Comparison of ENCODE assay signal across 18 cellular contexts in genomic region chr5:9977070-9977469, GRCh38.
DNase-seq lines count a peak whose midpoint lies in the region; ATAC-seq and TF ChIP-seq lines count a peak whose summit lies in the region.
"Had no signal": no experiment of that assay in that cellular context is flagged by ENCODE, and none has a peak within 500 bp of the region (broad histone marks: within the 10 kb centered on the region; RNA-seq: fewer than 3 reads in every experiment).

No MANE protein-coding gene starts in this region.

- DNase-seq in DMS53 (lab: John Stamatoyannopoulos, UW) (peak; percentile 48), GM23338 (ENCODE audit: low spot score) (peak; percentile 16), NCI-H69 (lab: John Stamatoyannopoulos, UW) (peak; percentile 71), lung (ENCODE audit: low spot score) (peak; percentile 32)
- no peak for DNase-seq in activated CD8-positive, alpha-beta memory T cell treated with anti-CD3 and anti-CD28 coated beads, Interleukin-2, amount 10 ng/mL, durations not matched to agents 7 days and 5 days
- DNase-seq: DND-41, KBM-7, NCI-H1092 treated with DMSO at 0.1 percent for 48 hours, NCI-H2227 treated with DMSO at 0.1 percent for 48 hours, NCI-H526, Peyer's patch, SJCRH30, T-helper 1 cell had no signal

- no peaks in the 10 kb centered on the region for H3F3A ChIP-seq in GM23338 (replicated peaks; ENCODE audit: low read depth)

- H4K20me1 ChIP-seq in GM23338 (replicated peaks; ENCODE audit: insufficient read depth): no peaks in the 10 kb centered on the region

- no peaks in the 10 kb centered on the region for H3K36me3 ChIP-seq in GM23338 (ENCODE audit: insufficient read depth)
- no peaks in the 10 kb centered on the region for H3K36me3 ChIP-seq in lung (ENCODE audit: control insufficient read depth in 2 of 2, insufficient read depth in 2 of 2, low read length in 2 of 2)
- H3K36me3 ChIP-seq: Peyer's patch, SJCRH30 had no signal

- no peaks in the 10 kb centered on the region for H3K36me3 Mint-ChIP-seq in GM23338 (ENCODE audit: low read depth)
- no peaks in the 10 kb centered on the region for H3K36me3 Mint-ChIP-seq in activated CD8-positive, alpha-beta memory T cell treated with anti-CD3 and anti-CD28 coated beads, Interleukin-2, amount 10 ng/mL, durations not matched to agents 7 days and 5 days

- H3K4me1 ChIP-seq in GM23338 (ENCODE audit: insufficient read depth): peaks cover 8% of the 10 kb centered on the region; the same call in 1 of the 2 replicates
- H3K4me1 ChIP-seq in lung (ENCODE audit: control insufficient read depth in 2 of 2, insufficient read depth in 2 of 2, low read length in 2 of 2): peaks cover 0 to 2% of the 10 kb centered on the region in 2 donors
- H3K4me1 ChIP-seq: Peyer's patch, SJCRH30 had no signal

- H3K27ac Mint-ChIP-seq in GM23338: no peak overlapping the region
- H3K27ac Mint-ChIP-seq in activated CD8-positive, alpha-beta memory T cell treated with anti-CD3 and anti-CD28 coated beads, Interleukin-2, amount 10 ng/mL, durations not matched to agents 7 days and 5 days: no peak overlapping the region

- no peaks in the 10 kb centered on the region for H3K9me3 ChIP-seq in lung (ENCODE audit: control insufficient read depth in 2 of 2, insufficient read depth in 1 of 2, low read length in 1 of 2)
- H3K9me3 ChIP-seq: Peyer's patch, SJCRH30 had no signal

- H3K27me3 Mint-ChIP-seq in GM23338 (ENCODE audit: insufficient read depth, low read depth, poor library complexity): no peaks in the 10 kb centered on the region
- no peaks in the 10 kb centered on the region for H3K27me3 Mint-ChIP-seq in activated CD8-positive, alpha-beta memory T cell treated with anti-CD3 and anti-CD28 coated beads, Interleukin-2, amount 10 ng/mL, durations not matched to agents 7 days and 5 days

- no peaks in the 10 kb centered on the region for H3K9me3 Mint-ChIP-seq in GM23338
- no peaks in the 10 kb centered on the region for H3K9me3 Mint-ChIP-seq in activated CD8-positive, alpha-beta memory T cell treated with anti-CD3 and anti-CD28 coated beads, Interleukin-2, amount 10 ng/mL, durations not matched to agents 7 days and 5 days (ENCODE audit: low read depth)

- no peak for TF ChIP-seq CTCF in GM23338 (conservative IDR thresholded peaks at IDR 0.05; ENCODE audit: low read depth in 2 of 2)
- no peak for TF ChIP-seq CTCF in lung (IDR thresholded peaks at IDR 0.05; ENCODE audit: control extremely low read depth, extremely low read depth)

- H3K4me2 ChIP-seq in GM23338: no peak overlapping the region

- H2AFZ ChIP-seq in GM23338: no peak overlapping the region

- H3K9me2 ChIP-seq in GM23338 (ENCODE audit: insufficient read depth): peaks cover 4% of the 10 kb centered on the region; the same call in 1 of the 2 replicates

- CTCF ChIA-PET in activated CD8-positive, alpha-beta memory T cell treated with anti-CD3 and anti-CD28 coated beads, Interleukin-2, amount 10 ng/mL, durations not matched to agents 7 days and 5 days (lab: Charles Lee): no interaction called here

- no peak for ATAC-seq in GM23338
- no peak for ATAC-seq in lung (ENCODE audit: insufficient read depth, low FRiP score)
- ATAC-seq in esophagus mucosa: no peak
- ATAC-seq in activated CD8-positive, alpha-beta memory T cell treated with anti-CD3 and anti-CD28 coated beads, Interleukin-2, amount 10 ng/mL, durations not matched to agents 7 days and 5 days: no peak
- ATAC-seq in GM18868 (IDR thresholded peaks at IDR 0.05; ENCODE audit: unreplicated experiment): no peak
- ATAC-seq: GM12878, HCT116 had no signal

- H3K79me2 ChIP-seq in GM23338 (replicated peaks; ENCODE audit: insufficient read depth): no peaks in the 10 kb centered on the region

- 32 to 50% methylated on average over 2 of the region's 2 CpGs for WGBS in lung, 2 donors

- H3K27me3 ChIP-seq in GM23338 (ENCODE audit: insufficient read depth): no peaks in the 10 kb centered on the region
- H3K27me3 ChIP-seq in lung (ENCODE audit: control insufficient read depth, insufficient read depth): no peaks in the 10 kb centered on the region
- H3K27me3 ChIP-seq: Peyer's patch, SJCRH30 had no signal

- H3K27ac ChIP-seq in GM23338 (ENCODE audit: low read depth) (no peak overlapping the region), lung (ENCODE audit: low read depth in 1 of 2, low read length in 1 of 2) (no peak overlapping the region)
- H3K27ac ChIP-seq: C4-2B, Peyer's patch, SJCRH30 had no signal

- H3K4me3 Mint-ChIP-seq in GM23338: no peak overlapping the region
- no peak overlapping the region for H3K4me3 Mint-ChIP-seq in activated CD8-positive, alpha-beta memory T cell treated with anti-CD3 and anti-CD28 coated beads, Interleukin-2, amount 10 ng/mL, durations not matched to agents 7 days and 5 days

- peaks cover 4% of the 10 kb centered on the region for H3K4me1 Mint-ChIP-seq in GM23338
- no peaks in the 10 kb centered on the region for H3K4me1 Mint-ChIP-seq in activated CD8-positive, alpha-beta memory T cell treated with anti-CD3 and anti-CD28 coated beads, Interleukin-2, amount 10 ng/mL, durations not matched to agents 7 days and 5 days

- H3K4me3 ChIP-seq in GM23338 (no peak overlapping the region), lung (no peak overlapping the region)
- H3K4me3 ChIP-seq: GM12878, Peyer's patch, SJCRH30 had no signal

TF ChIP-seq in GM23338, 12 proteins besides CTCF, POLR2A, EP300 and RAD21 (continues in another document):
- no peak for TF ChIP-seq EZH2phosphoT487 (IDR thresholded peaks at IDR 0.05; ENCODE audit: unreplicated experiment)
- TF ChIP-seq ZNF114 (CRISPR knock-in tag; IDR thresholded peaks at IDR 0.05): no peak
- TF ChIP-seq CREB1 (CRISPR knock-in tag; IDR thresholded peaks at IDR 0.05; ENCODE audit: low read depth): no peak
- TF ChIP-seq ZNF331 (CRISPR knock-in tag; IDR thresholded peaks at IDR 0.05; ENCODE audit: low read depth): no peak
- TF ChIP-seq, protein P1, sequence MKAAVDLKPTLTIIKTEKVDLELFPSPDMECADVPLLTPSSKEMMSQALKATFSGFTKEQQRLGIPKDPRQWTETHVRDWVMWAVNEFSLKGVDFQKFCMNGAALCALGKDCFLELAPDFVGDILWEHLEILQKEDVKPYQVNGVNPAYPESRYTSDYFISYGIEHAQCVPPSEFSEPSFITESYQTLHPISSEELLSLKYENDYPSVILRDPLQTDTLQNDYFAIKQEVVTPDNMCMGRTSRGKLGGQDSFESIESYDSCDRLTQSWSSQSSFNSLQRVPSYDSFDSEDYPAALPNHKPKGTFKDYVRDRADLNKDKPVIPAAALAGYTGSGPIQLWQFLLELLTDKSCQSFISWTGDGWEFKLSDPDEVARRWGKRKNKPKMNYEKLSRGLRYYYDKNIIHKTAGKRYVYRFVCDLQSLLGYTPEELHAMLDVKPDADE (IDR thresholded peaks at IDR 0.05): no peak
- no peak for TF ChIP-seq STAT1 (IDR thresholded peaks at IDR 0.05; ENCODE audit: unreplicated experiment)
- TF ChIP-seq REST (IDR thresholded peaks at IDR 0.05; ENCODE audit: unreplicated experiment): no peak
- no peak for TF ChIP-seq JUNB (IDR thresholded peaks at IDR 0.05; ENCODE audit: unreplicated experiment)
